Comparison of ENCODE assay signal across 1 cellular context in genomic region chr7:40826419-40827216, GRCh38.
TF ChIP-seq lines count a peak whose summit lies in the region.

No MANE protein-coding gene starts in this region.

TF ChIP-seq in IMR-90, 13 proteins besides CTCF, POLR2A, EP300 and RAD21 (continued from another document):
- no peak for TF ChIP-seq ELK1 (IDR thresholded peaks at IDR 0.05; ENCODE audit: borderline replicate concordance, low read depth, low read length)
- TF ChIP-seq CHD1 (IDR thresholded peaks at IDR 0.05; ENCODE audit: low read depth, low read length): no peak
- no peak for TF ChIP-seq MAZ (IDR thresholded peaks at IDR 0.05; ENCODE audit: borderline replicate concordance, low read depth, low read length)
- TF ChIP-seq NFE2L2 (IDR thresholded peaks at IDR 0.05; ENCODE audit: low read depth, low read length): no peak
- TF ChIP-seq MXI1 (IDR thresholded peaks at IDR 0.05; ENCODE audit: borderline replicate concordance, low read depth, low read length): no peak
